Comparison of ENCODE assay signal across 15 cellular contexts in the genomic region with DNA sequence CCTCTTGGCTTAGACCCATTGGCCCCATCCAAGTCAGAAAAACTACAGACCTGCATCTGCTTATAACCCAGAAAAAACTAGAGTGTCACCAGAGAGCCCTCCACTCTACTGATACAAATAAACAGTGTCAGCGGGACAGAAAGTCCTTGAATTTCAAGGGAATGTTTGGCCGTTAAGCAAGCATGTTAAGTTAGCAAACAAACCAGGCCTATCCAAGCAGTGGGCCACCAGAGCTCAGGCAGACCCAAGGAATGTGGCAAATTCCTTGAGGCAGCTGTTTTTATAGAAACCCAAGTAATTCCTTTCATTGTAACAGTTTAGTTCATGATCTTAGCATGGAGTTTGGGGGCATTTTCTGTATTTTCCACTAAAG.
DNase-seq lines count a peak whose midpoint lies in the region; ATAC-seq lines count a peak whose summit lies in the region.
"Had no signal": no experiment of that assay in that cellular context is flagged by ENCODE, and none has a peak within 500 bp of the region (broad histone marks: within the 10 kb centered on the region; RNA-seq: fewer than 3 reads in every experiment).

No MANE protein-coding gene starts in this region.

- peak; percentile 7 for DNase-seq in DMS79 (lab: John Stamatoyannopoulos, UW)
- DNase-seq in astrocyte of the hippocampus (ENCODE audit: low read depth, low spot score): peak; percentile 45
- peak; percentile 75 for DNase-seq in islet precursor cell
- peak; percentile 63 for DNase-seq in renal cortical epithelial cell (ENCODE audit: low read depth)
- no peak for DNase-seq in stimulated activated CD4-positive, alpha-beta T cell treated with anti-CD3 and anti-CD28 coated beads, Interleukin-2, amount 100 ng/mL, for 24 hours
- DNase-seq in kidney tubule cell (ENCODE audit: low spot score): no peak
- DNase-seq: activated CD8-positive, alpha-beta T cell treated with anti-CD3 and anti-CD28 coated beads for 36 hours; anterior cingulate cortex; dermis blood vessel endothelial cell; esophagus squamous epithelium; NCI-H1105; SK-N-SH; stimulated activated naive CD8-positive, alpha-beta T cell treated with anti-CD3 and anti-CD28 coated beads, Interleukin-15, Interleukin-2, amounts not matched to agents 100 U/mL and 50 U/mL, for 24 hours had no signal

- ATAC-seq in HG02588 (IDR thresholded peaks at IDR 0.05; ENCODE audit: unreplicated experiment) (no peak), GM18909 (IDR thresholded peaks at IDR 0.05; ENCODE audit: poor library complexity, unreplicated experiment) (no peak)
- ATAC-seq: activated CD8-positive, alpha-beta T cell treated with anti-CD3 and anti-CD28 coated beads for 36 hours; stimulated activated naive CD8-positive, alpha-beta T cell treated with anti-CD3 and anti-CD28 coated beads, Interleukin-15, Interleukin-2, amounts not matched to agents 100 U/mL and 50 U/mL, for 24 hours had no signal

Comparison
In these comparisons a context has a peak if more than half of its experiments do, and no peak if none do; other contexts are left out.
1. DNase-seq: peak in DMS79 (single experiment), astrocyte of the hippocampus (single experiment), islet precursor cell (single experiment) and renal cortical epithelial cell (single experiment); none in stimulated activated CD4-positive, alpha-beta T cell treated with anti-CD3 and anti-CD28 coated beads, Interleukin-2, amount 100 ng/mL, for 24 hours (0 of 2) and kidney tubule cell (single experiment).